In the genomic region with DNA sequence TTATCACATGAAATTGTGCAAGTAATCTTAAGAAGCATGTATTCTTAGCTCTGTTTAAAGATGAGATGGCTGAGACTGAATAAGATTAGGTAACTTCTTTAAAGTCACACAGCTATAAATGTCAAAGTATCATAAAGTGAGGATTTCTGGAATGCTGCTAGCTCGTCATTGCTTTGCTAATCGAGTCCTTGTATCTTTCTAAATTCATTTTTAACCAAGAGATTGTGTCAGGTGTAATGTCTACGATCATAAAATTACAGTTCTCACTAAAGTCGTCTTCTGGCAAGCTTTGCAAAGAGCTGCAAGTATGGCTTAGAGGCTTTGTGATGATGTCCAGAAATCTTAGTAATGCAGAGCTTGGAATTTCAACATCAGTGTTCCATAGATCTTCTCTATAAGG, we compare ENCODE assay signal across 21 cellular contexts.
"Had no signal": no experiment of that assay in that cellular context is flagged by ENCODE, and none has a peak within 500 bp of the region (broad histone marks: within the 10 kb centered on the region; RNA-seq: fewer than 3 reads in every experiment).

No MANE protein-coding gene starts in this region.

- DNase-seq: effector memory CD4-positive, alpha-beta T cell; glutamatergic neuron; immature natural killer cell; left lung; lower lobe of right lung; naive thymus-derived CD4-positive, alpha-beta T cell; nephron progenitor cell; psoas muscle; retina; right lobe of liver; stimulated activated CD4-positive, alpha-beta T cell treated with anti-CD3 and anti-CD28 coated beads, Interleukin-12 subunit alpha, Interleukin-12 subunit beta, amount 100 ng/mL, for 4 hours; stimulated activated naive CD4-positive, alpha-beta T cell treated with Interleukin-2 at 50 U/mL for 16 hours; thyroid gland had no signal

- H3K9me3 ChIP-seq: gastroesophageal sphincter, left lung, lower lobe of right lung, psoas muscle, right lobe of liver, suprapubic skin, thyroid gland had no signal

- H3K4me1 ChIP-seq: lower lobe of right lung, right lobe of liver, suprapubic skin had no signal

- H3K4me3 Mint-ChIP-seq: immature natural killer cell; memory B cell; naive thymus-derived CD4-positive, alpha-beta T cell; nephron progenitor cell; type B pancreatic cell had no signal

- FAIRE-seq: endometrium, keratinocyte, urothelium cell line had no signal

- H3K27ac ChIP-seq: gastroesophageal sphincter, left lung, lower lobe of right lung, psoas muscle, right lobe of liver, suprapubic skin, thyroid gland had no signal

- H3K27me3 Mint-ChIP-seq: memory B cell, type B pancreatic cell had no signal

- H3K27me3 ChIP-seq: gastroesophageal sphincter, left lung, right lobe of liver, suprapubic skin, thyroid gland had no signal

- H3K36me3 Mint-ChIP-seq: immature natural killer cell; memory B cell; naive thymus-derived CD4-positive, alpha-beta T cell; type B pancreatic cell had no signal

- H3K4me3 ChIP-seq: gastroesophageal sphincter, left lung, lower lobe of right lung, psoas muscle, right lobe of liver, suprapubic skin, thyroid gland had no signal

- H3K27ac Mint-ChIP-seq: immature natural killer cell; memory B cell; naive thymus-derived CD4-positive, alpha-beta T cell; nephron progenitor cell; type B pancreatic cell had no signal

- ATAC-seq: esophagus mucosa; gastroesophageal sphincter; left lung; lower lobe of right lung; naive thymus-derived CD4-positive, alpha-beta T cell; right lobe of liver had no signal

- H3K36me3 ChIP-seq: gastroesophageal sphincter, left lung, lower lobe of right lung, right lobe of liver, suprapubic skin, thyroid gland had no signal

- H3K9me3 Mint-ChIP-seq: immature natural killer cell; naive thymus-derived CD4-positive, alpha-beta T cell; nephron progenitor cell; type B pancreatic cell had no signal
